1 cellular context compared by ENCODE assay signal in genomic region chr16:89159174-89159849, GRCh38.
TF ChIP-seq lines count a peak whose summit lies in the region.

No MANE protein-coding gene starts in this region.

TF ChIP-seq in HepG2, 621 proteins besides CTCF, POLR2A, EP300 and RAD21 (continued from another document and continues in another):
- TF ChIP-seq ZNF513 (CRISPR knock-in tag; conservative IDR thresholded peaks at IDR 0.05) (no peak), ZNF34 (CRISPR knock-in tag; IDR thresholded peaks at IDR 0.05; ENCODE audit: borderline replicate concordance) (no peak), JUNB (CRISPR knock-in tag; IDR thresholded peaks at IDR 0.05; ENCODE audit: borderline replicate concordance) (peak; percentile 71), ZFP36L1 (CRISPR knock-in tag; IDR thresholded peaks at IDR 0.05) (peak; percentile 98), TFAP4 (IDR thresholded peaks at IDR 0.05; ENCODE audit: borderline replicate concordance, low read depth) (no peak), PAWR (CRISPR knock-in tag; IDR thresholded peaks at IDR 0.05; ENCODE audit: borderline replicate concordance) (peak; percentile 78; the same call in 1 of the 2 replicates), PRDM4 (CRISPR knock-in tag; IDR thresholded peaks at IDR 0.05; ENCODE audit: borderline replicate concordance) (no peak; the same call in 1 of the 2 replicates), ZNF124 (CRISPR knock-in tag; IDR thresholded peaks at IDR 0.05) (no peak), LCORL (IDR thresholded peaks at IDR 0.05) (no peak), LCORL (CRISPR knock-in tag; IDR thresholded peaks at IDR 0.05) (peak; percentile 86), CAMTA2 (CRISPR knock-in tag; IDR thresholded peaks at IDR 0.05; ENCODE audit: borderline replicate concordance) (no peak), HOMEZ (CRISPR knock-in tag; IDR thresholded peaks at IDR 0.05; ENCODE audit: low read depth) (peak; percentile 27; the same call in 1 of the 2 replicates), ZNF543 (CRISPR knock-in tag; IDR thresholded peaks at IDR 0.05) (peak; percentile 62), ERF (CRISPR knock-in tag; IDR thresholded peaks at IDR 0.05) (peak; percentile 90), SNAI1 (CRISPR knock-in tag; IDR thresholded peaks at IDR 0.05; ENCODE audit: borderline replicate concordance) (no peak), ZNF570 (CRISPR knock-in tag; IDR thresholded peaks at IDR 0.05; ENCODE audit: borderline replicate concordance) (no peak), TARDBP (CRISPR knock-in tag; IDR thresholded peaks at IDR 0.05) (no peak; the same call in none of the 2 replicates), ATAD3A (CRISPR knock-in tag; IDR thresholded peaks at IDR 0.05) (no peak), ESRRA (CRISPR knock-in tag; IDR thresholded peaks at IDR 0.05; ENCODE audit: low read depth) (peak; percentile 97), AHR (CRISPR knock-in tag; IDR thresholded peaks at IDR 0.05) (peak; percentile 64; the same call in 1 of the 2 replicates), ZNF670 (CRISPR knock-in tag; IDR thresholded peaks at IDR 0.05; ENCODE audit: borderline replicate concordance) (peak; percentile 100), KAT2B (IDR thresholded peaks at IDR 0.05; ENCODE audit: borderline replicate concordance, low read depth, low read length) (no peak), REST (IDR thresholded peaks at IDR 0.05; ENCODE audit: borderline replicate concordance in 1 of 2, low read depth in 1 of 2, low read length in 2 of 2) (no peak), ZNF552 (CRISPR knock-in tag; IDR thresholded peaks at IDR 0.05; ENCODE audit: borderline replicate concordance) (peak; percentile 98), ZSCAN5A (CRISPR knock-in tag; IDR thresholded peaks at IDR 0.05; ENCODE audit: borderline replicate concordance) (no peak), SKI (IDR thresholded peaks at IDR 0.05; ENCODE audit: partially characterized antibody) (peak; percentile 32), AGO2 (optimal IDR thresholded peaks at IDR 0.05; ENCODE audit: low read depth, low read length) (no peak), ZFP41 (CRISPR knock-in tag; IDR thresholded peaks at IDR 0.05; ENCODE audit: borderline replicate concordance) (peak; percentile 40; the same call in 1 of the 2 replicates), TOE1 (CRISPR knock-in tag; IDR thresholded peaks at IDR 0.05) (no peak), TEAD2 (CRISPR knock-in tag; IDR thresholded peaks at IDR 0.05) (no peak; the same call in none of the 2 replicates), ZNF720 (CRISPR knock-in tag; IDR thresholded peaks at IDR 0.05) (no peak), CHD4 (IDR thresholded peaks at IDR 0.05; ENCODE audit: borderline replicate concordance, low read length) (no peak)
- TF ChIP-seq, protein P1, sequence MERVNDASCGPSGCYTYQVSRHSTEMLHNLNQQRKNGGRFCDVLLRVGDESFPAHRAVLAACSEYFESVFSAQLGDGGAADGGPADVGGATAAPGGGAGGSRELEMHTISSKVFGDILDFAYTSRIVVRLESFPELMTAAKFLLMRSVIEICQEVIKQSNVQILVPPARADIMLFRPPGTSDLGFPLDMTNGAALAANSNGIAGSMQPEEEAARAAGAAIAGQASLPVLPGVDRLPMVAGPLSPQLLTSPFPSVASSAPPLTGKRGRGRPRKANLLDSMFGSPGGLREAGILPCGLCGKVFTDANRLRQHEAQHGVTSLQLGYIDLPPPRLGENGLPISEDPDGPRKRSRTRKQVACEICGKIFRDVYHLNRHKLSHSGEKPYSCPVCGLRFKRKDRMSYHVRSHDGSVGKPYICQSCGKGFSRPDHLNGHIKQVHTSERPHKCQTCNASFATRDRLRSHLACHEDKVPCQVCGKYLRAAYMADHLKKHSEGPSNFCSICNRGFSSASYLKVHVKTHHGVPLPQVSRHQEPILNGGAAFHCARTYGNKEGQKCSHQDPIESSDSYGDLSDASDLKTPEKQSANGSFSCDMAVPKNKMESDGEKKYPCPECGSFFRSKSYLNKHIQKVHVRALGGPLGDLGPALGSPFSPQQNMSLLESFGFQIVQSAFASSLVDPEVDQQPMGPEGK (CRISPR knock-in tag; IDR thresholded peaks at IDR 0.05), result peak; percentile 67
- TF ChIP-seq, protein P2, sequence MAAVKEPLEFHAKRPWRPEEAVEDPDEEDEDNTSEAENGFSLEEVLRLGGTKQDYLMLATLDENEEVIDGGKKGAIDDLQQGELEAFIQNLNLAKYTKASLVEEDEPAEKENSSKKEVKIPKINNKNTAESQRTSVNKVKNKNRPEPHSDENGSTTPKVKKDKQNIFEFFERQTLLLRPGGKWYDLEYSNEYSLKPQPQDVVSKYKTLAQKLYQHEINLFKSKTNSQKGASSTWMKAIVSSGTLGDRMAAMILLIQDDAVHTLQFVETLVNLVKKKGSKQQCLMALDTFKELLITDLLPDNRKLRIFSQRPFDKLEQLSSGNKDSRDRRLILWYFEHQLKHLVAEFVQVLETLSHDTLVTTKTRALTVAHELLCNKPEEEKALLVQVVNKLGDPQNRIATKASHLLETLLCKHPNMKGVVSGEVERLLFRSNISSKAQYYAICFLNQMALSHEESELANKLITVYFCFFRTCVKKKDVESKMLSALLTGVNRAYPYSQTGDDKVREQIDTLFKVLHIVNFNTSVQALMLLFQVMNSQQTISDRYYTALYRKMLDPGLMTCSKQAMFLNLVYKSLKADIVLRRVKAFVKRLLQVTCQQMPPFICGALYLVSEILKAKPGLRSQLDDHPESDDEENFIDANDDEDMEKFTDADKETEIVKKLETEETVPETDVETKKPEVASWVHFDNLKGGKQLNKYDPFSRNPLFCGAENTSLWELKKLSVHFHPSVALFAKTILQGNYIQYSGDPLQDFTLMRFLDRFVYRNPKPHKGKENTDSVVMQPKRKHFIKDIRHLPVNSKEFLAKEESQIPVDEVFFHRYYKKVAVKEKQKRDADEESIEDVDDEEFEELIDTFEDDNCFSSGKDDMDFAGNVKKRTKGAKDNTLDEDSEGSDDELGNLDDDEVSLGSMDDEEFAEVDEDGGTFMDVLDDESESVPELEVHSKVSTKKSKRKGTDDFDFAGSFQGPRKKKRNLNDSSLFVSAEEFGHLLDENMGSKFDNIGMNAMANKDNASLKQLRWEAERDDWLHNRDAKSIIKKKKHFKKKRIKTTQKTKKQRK (IDR thresholded peaks at IDR 0.05; ENCODE audit: low read length), result no peak
- TF ChIP-seq, protein P3, sequence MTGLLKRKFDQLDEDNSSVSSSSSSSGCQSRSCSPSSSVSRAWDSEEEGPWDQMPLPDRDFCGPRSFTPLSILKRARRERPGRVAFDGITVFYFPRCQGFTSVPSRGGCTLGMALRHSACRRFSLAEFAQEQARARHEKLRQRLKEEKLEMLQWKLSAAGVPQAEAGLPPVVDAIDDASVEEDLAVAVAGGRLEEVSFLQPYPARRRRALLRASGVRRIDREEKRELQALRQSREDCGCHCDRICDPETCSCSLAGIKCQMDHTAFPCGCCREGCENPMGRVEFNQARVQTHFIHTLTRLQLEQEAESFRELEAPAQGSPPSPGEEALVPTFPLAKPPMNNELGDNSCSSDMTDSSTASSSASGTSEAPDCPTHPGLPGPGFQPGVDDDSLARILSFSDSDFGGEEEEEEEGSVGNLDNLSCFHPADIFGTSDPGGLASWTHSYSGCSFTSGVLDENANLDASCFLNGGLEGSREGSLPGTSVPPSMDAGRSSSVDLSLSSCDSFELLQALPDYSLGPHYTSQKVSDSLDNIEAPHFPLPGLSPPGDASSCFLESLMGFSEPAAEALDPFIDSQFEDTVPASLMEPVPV (CRISPR knock-in tag; IDR thresholded peaks at IDR 0.05), result peak; percentile 89; the same call in 1 of the 2 replicates
- TF ChIP-seq, protein P4, sequence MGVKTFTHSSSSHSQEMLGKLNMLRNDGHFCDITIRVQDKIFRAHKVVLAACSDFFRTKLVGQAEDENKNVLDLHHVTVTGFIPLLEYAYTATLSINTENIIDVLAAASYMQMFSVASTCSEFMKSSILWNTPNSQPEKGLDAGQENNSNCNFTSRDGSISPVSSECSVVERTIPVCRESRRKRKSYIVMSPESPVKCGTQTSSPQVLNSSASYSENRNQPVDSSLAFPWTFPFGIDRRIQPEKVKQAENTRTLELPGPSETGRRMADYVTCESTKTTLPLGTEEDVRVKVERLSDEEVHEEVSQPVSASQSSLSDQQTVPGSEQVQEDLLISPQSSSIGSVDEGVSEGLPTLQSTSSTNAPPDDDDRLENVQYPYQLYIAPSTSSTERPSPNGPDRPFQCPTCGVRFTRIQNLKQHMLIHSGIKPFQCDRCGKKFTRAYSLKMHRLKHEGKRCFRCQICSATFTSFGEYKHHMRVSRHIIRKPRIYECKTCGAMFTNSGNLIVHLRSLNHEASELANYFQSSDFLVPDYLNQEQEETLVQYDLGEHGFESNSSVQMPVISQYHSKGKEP (CRISPR knock-in tag; IDR thresholded peaks at IDR 0.05), result no peak
